In genomic region chr4:157096439-157096838, GRCh38 we compare ENCODE assay signal across 25 cellular contexts. TPM values are rescaled to one million over a fixed set of nuclear protein-coding genes. Genes with fewer than 3 reads are reported as not detected.
A peak's percentile ranks its signal among the peaks of the same experiment; 100 is the strongest.
DNase-seq lines count a peak whose midpoint lies in the region; TF ChIP-seq lines count a peak whose summit lies in the region.
"Had no signal": no experiment of that assay in that cellular context is flagged by ENCODE, and none has a peak within 500 bp of the region (broad histone marks: within the 10 kb centered on the region; RNA-seq: fewer than 3 reads in every experiment).

No MANE protein-coding gene starts in this region.

- TF ChIP-seq CTCF in fibroblast of the aortic adventitia (IDR thresholded peaks at IDR 0.05; ENCODE audit: insufficient read depth, low read length), result no peak
- TF ChIP-seq CTCF in ascending aorta (IDR thresholded peaks at IDR 0.05), result no peak

- intact Hi-C loops in ascending aorta (cut with DNase I), result no loop called here

- H3K9me3 ChIP-seq in ascending aorta, result no peaks in the 10 kb centered on the region
- H3K9me3 ChIP-seq: SJSA1 had no signal

- no peaks in the 10 kb centered on the region for H3K27me3 ChIP-seq in ascending aorta
- H3K27me3 ChIP-seq: SJSA1 had no signal

- DNase-seq in EH (ENCODE audit: low read depth) (peak; percentile 32), NCI-H226 (peak; percentile 39), astrocyte of the hippocampus (ENCODE audit: low read depth, low spot score) (peak; percentile 9), fibroblast of the aortic adventitia (ENCODE audit: low read depth) (peak; percentile 6), GDM1 (lab: John Stamatoyannopoulos, UW) (no peak), GM19240 (ENCODE audit: insufficient read length, low spot score) (no peak), ascending aorta (ENCODE audit: low spot score in 2 of 2) (no peak), DMS153 treated with DMSO at 0.1 percent for 48 hours (lab: John Stamatoyannopoulos, UW; ENCODE audit: unreplicated experiment) (no peak)
- DNase-seq: 8988T; ACHN; DMS153; GF-D8; H7; Kasumi-1; NCI-H1105 treated with DMSO at 0.1 percent for 48 hours; NCI-H146; NCI-H1930; NCI-H2107; NCI-H446 treated with DMSO at 0.1 percent for 48 hours; NCI-H526; NCI-H82; NK-92 treated with Interleukin-12 subunit alpha and Interleukin-12 subunit beta, amount 100 ng/mL, for 24 hours; PC-3 had no signal

- no peaks in the 10 kb centered on the region for H3K4me1 ChIP-seq in ascending aorta
- H3K4me1 ChIP-seq: SJSA1 had no signal

- H3K36me3 ChIP-seq in ascending aorta, result no peaks in the 10 kb centered on the region
- H3K36me3 ChIP-seq: SJSA1 had no signal

- H3K4me3 ChIP-seq in fibroblast of the aortic adventitia (ENCODE audit: low read depth, low read length) (no peak overlapping the region), ascending aorta (no peak overlapping the region)
- H3K4me3 ChIP-seq: K562, SJSA1 had no signal

- H3K27ac ChIP-seq in ascending aorta, result no peak overlapping the region
- H3K27ac ChIP-seq: SJSA1 had no signal

RNA-seq across cellular contexts. Expression of gene GLRB, which starts 20.5 kb away (rescaled TPM):
- total RNA-seq in fibroblast of the aortic adventitia (ENCODE audit: low replicate concordance), result 3.0 and 7.8 TPM in 2 replicates
- 8.4 TPM for total RNA-seq in ascending aorta
- total RNA-seq: K562 had no signal

Comparison
In these comparisons a context has a peak if more than half of its experiments do, and no peak if none do; other contexts are left out.
1. DNase-seq: peak in EH (single experiment), NCI-H226 (single experiment), astrocyte of the hippocampus (single experiment) and fibroblast of the aortic adventitia (single experiment); none in GDM1 (single experiment), GM19240 (single experiment), ascending aorta (0 of 2) and DMS153 treated with DMSO at 0.1 percent for 48 hours (single experiment).